14 cellular contexts compared by ENCODE assay signal in the genomic region with DNA sequence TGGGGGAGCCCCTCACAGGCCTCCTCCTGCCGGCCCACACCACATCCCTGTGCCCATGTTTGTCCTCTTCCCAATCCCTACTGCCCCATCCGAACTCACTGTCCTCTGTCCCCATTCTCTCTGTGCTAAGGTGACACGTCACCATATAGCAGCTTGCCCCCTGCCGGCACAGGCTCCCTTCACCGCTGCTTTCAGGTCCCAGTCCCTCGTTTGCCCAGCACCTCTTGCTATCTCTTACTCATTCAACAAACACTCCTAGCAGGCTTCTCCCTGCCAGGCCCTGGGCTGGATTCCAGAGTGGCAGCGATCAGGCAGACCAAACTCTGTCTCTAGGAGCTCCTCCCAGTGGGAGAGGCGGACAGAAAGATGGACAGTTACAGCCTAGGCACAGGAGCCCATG.
DNase-seq lines count a peak whose midpoint lies in the region; ATAC-seq and TF ChIP-seq lines count a peak whose summit lies in the region.
"Had no signal": no experiment of that assay in that cellular context is flagged by ENCODE, and none has a peak within 500 bp of the region (broad histone marks: within the 10 kb centered on the region; RNA-seq: fewer than 3 reads in every experiment).

No MANE protein-coding gene starts in this region.

- 61 to 66% methylated on average over 6 to 7 of the region's 8 CpGs for whole genome bisulfite sequencing in esophagus squamous epithelium, 2 donors
- WGBS in gastroesophageal sphincter (ENCODE audit: low coverage in 1 of 2), 2 donors, result 64 to 76% methylated on average over 3 to 6 of the region's 8 CpGs

- peak; percentile 70 to 72 for DNase-seq in Caco-2
- peak; percentile 62 for DNase-seq in MG63
- DNase-seq in esophagus squamous epithelium (lab: John Stamatoyannopoulos, UW), result no peak
- DNase-seq in NCI-H1105 (lab: John Stamatoyannopoulos, UW), result no peak
- no peak for DNase-seq in SW480 (ENCODE audit: low spot score)
- DNase-seq: activated naive CD8-positive, alpha-beta T cell treated with anti-CD3 and anti-CD28 coated beads, Interleukin-2, amount 10 ng/mL, durations not matched to agents 7 days and 5 days; AML-193; NCI-H1436; stimulated activated CD8-positive, alpha-beta memory T cell treated with anti-CD3 and anti-CD28 coated beads, Interleukin-4, amount 100 ng/mL, for 48 hours had no signal

- CTCF ChIA-PET in Caco-2 (lab: Charles Lee), result interaction anchor here (0.7 to 3.0 kb wide), 5 partner anchors 26 to 145 kb away, joined by 3 to 25 read pairs (median 6); no protein-coding TSS in a partner anchor

- no peaks in the 10 kb centered on the region for H3K27me3 ChIP-seq in Caco-2 (replicated peaks; ENCODE audit: control insufficient read depth, insufficient read depth, low read length)
- no peaks in the 10 kb centered on the region for H3K27me3 ChIP-seq in MG63
- no peaks in the 10 kb centered on the region for H3K27me3 ChIP-seq in esophagus squamous epithelium
- no peaks in the 10 kb centered on the region for H3K27me3 ChIP-seq in mucosa of stomach (ENCODE audit: control insufficient read depth, insufficient read depth, low read length)
- H3K27me3 ChIP-seq in gastroesophageal sphincter, result peaks cover 6% of the 10 kb centered on the region

- intact Hi-C loops in Caco-2 (cut with micrococcal nuclease; ENCODE audit: unreplicated experiment), result loop anchor here (1.0 to 5.0 kb wide), 5 partner anchors 26 to 124 kb away; no protein-coding TSS in a partner anchor
- intact Hi-C loops in esophagus squamous epithelium (cut with DNase I), result no loop called here

- H3K9me3 ChIP-seq in Caco-2, result no peaks in the 10 kb centered on the region
- no peaks in the 10 kb centered on the region for H3K9me3 ChIP-seq in MG63
- H3K9me3 ChIP-seq in esophagus squamous epithelium, result no peaks in the 10 kb centered on the region
- H3K9me3 ChIP-seq in mucosa of stomach (ENCODE audit: control insufficient read depth, low read length), result no peaks in the 10 kb centered on the region
- H3K9me3 ChIP-seq in gastroesophageal sphincter, result no peaks in the 10 kb centered on the region

- peaks cover 8% of the 10 kb centered on the region for H3K36me3 Mint-ChIP-seq in Caco-2 (ENCODE audit: insufficient read depth, unreplicated experiment)
- H3K36me3 Mint-ChIP-seq: activated naive CD8-positive, alpha-beta T cell treated with anti-CD3 and anti-CD28 coated beads, Interleukin-2, amount 10 ng/mL, durations not matched to agents 7 days and 5 days; mesothelial cell of epicardium had no signal

- TF ChIP-seq CTCF in Caco-2 (IDR thresholded peaks at IDR 0.05; ENCODE audit: insufficient read depth in 1 of 2, low read depth in 1 of 2, low read length in 1 of 2, severe bottlenecking in 1 of 2, unreplicated experiment in 1 of 2) (peak; percentile 21 to 37), esophagus squamous epithelium (IDR thresholded peaks at IDR 0.05) (peak in 1 of 6 experiments; percentile 25), gastroesophageal sphincter (IDR thresholded peaks at IDR 0.05) (no peak)

- H3K27ac ChIP-seq in esophagus squamous epithelium (peak overlapping the region; percentile 16 to 72 (median 65)), gastroesophageal sphincter (no peak overlapping the region)

- H3K4me3 Mint-ChIP-seq in Caco-2 (ENCODE audit: unreplicated experiment), result peak overlapping the region; percentile 42
- H3K4me3 Mint-ChIP-seq: activated naive CD8-positive, alpha-beta T cell treated with anti-CD3 and anti-CD28 coated beads, Interleukin-2, amount 10 ng/mL, durations not matched to agents 7 days and 5 days; mesothelial cell of epicardium had no signal

- POLR2A ChIA-PET in Caco-2 (lab: Charles Lee), result interaction anchor here (1.3 kb wide), 1 partner anchor 136 kb away, joined by 6 read pairs; no protein-coding TSS in a partner anchor

- TF ChIP-seq POLR2A in esophagus squamous epithelium (IDR thresholded peaks at IDR 0.05), result no peak
- TF ChIP-seq POLR2A in gastroesophageal sphincter (IDR thresholded peaks at IDR 0.05), result no peak

- no peaks in the 10 kb centered on the region for H3K36me3 ChIP-seq in Caco-2 (ENCODE audit: control insufficient read depth, insufficient read depth, low read length)
- H3K36me3 ChIP-seq in MG63, result no peaks in the 10 kb centered on the region
- H3K36me3 ChIP-seq in esophagus squamous epithelium, result peaks cover 0 to 3% (median 0%) of the 10 kb centered on the region in 3 donors
- H3K36me3 ChIP-seq in mucosa of stomach (ENCODE audit: control insufficient read depth, insufficient read depth, low read length), result no peaks in the 10 kb centered on the region
- no peaks in the 10 kb centered on the region for H3K36me3 ChIP-seq in gastroesophageal sphincter

- no TSS peak for BruUV-seq in Caco-2 (replicated peaks; lab: Mats Ljungman, UMichigan)

- H3K4me3 ChIP-seq in Caco-2 (ENCODE audit: low read depth, low read length) (no peak overlapping the region), MG63 (no peak overlapping the region), esophagus squamous epithelium (no peak overlapping the region), mucosa of stomach (ENCODE audit: low read length) (no peak overlapping the region), gastroesophageal sphincter (no peak overlapping the region)

- peaks cover 29% of the 10 kb centered on the region for H3K4me1 Mint-ChIP-seq in Caco-2 (ENCODE audit: low read depth, unreplicated experiment)
- H3K4me1 Mint-ChIP-seq: activated naive CD8-positive, alpha-beta T cell treated with anti-CD3 and anti-CD28 coated beads, Interleukin-2, amount 10 ng/mL, durations not matched to agents 7 days and 5 days; mesothelial cell of epicardium had no signal

- ATAC-seq in gastroesophageal sphincter, result no peak
- no peak for ATAC-seq in HG03439 (IDR thresholded peaks at IDR 0.05; ENCODE audit: unreplicated experiment)
- ATAC-seq: SK-N-SH treated with all-trans-retinoic acid at 6 μM for 48 hours had no signal

- H3K27me3 Mint-ChIP-seq in Caco-2 (ENCODE audit: insufficient read depth, unreplicated experiment), result no peaks in the 10 kb centered on the region
- H3K27me3 Mint-ChIP-seq: activated naive CD8-positive, alpha-beta T cell treated with anti-CD3 and anti-CD28 coated beads, Interleukin-2, amount 10 ng/mL, durations not matched to agents 7 days and 5 days had no signal

- peaks cover 40% of the 10 kb centered on the region for H3K4me1 ChIP-seq in Caco-2
- H3K4me1 ChIP-seq in esophagus squamous epithelium, result peaks cover 9 to 22% (median 11%) of the 10 kb centered on the region in 3 donors
- peaks cover 29% of the 10 kb centered on the region for H3K4me1 ChIP-seq in mucosa of stomach (ENCODE audit: control insufficient read depth, insufficient read depth, low read length)
- H3K4me1 ChIP-seq in gastroesophageal sphincter, result no peaks in the 10 kb centered on the region

- no peak for TF ChIP-seq EP300 in gastroesophageal sphincter (IDR thresholded peaks at IDR 0.05)

- no peaks in the 10 kb centered on the region for H3K9me3 Mint-ChIP-seq in Caco-2 (ENCODE audit: unreplicated experiment)
- H3K9me3 Mint-ChIP-seq: activated naive CD8-positive, alpha-beta T cell treated with anti-CD3 and anti-CD28 coated beads, Interleukin-2, amount 10 ng/mL, durations not matched to agents 7 days and 5 days; mesothelial cell of epicardium had no signal

- H3K27ac Mint-ChIP-seq in Caco-2 (ENCODE audit: unreplicated experiment), result peak overlapping the region; percentile 51
- H3K27ac Mint-ChIP-seq: activated naive CD8-positive, alpha-beta T cell treated with anti-CD3 and anti-CD28 coated beads, Interleukin-2, amount 10 ng/mL, durations not matched to agents 7 days and 5 days; mesothelial cell of epicardium had no signal

- peak overlapping the region; percentile 47 for H3K9ac ChIP-seq in mucosa of stomach (ENCODE audit: low read length)

Comparison
In these comparisons a context has a peak if more than half of its experiments do, and no peak if none do; other contexts are left out.
1. DNase-seq: peak in Caco-2 (2 of 2) and MG63 (single experiment); none in esophagus squamous epithelium (single experiment), NCI-H1105 (single experiment) and SW480 (single experiment).
2. CTCF ChIP-seq: peak in Caco-2 (2 of 2); none in gastroesophageal sphincter (0 of 4).
3. H3K27ac ChIP-seq: peak in esophagus squamous epithelium (4 of 4); none in gastroesophageal sphincter (0 of 4).